Comparison of ENCODE assay signal across 1 cellular context in genomic region chr6:43276180-43277082, GRCh38.
TF ChIP-seq lines count a peak whose summit lies in the region.

No MANE protein-coding gene starts in this region.

TF ChIP-seq in HepG2, 621 proteins besides CTCF, POLR2A, EP300 and RAD21 (continued from another document):
- no peak for TF ChIP-seq ZBTB40 (IDR thresholded peaks at IDR 0.05)
- TF ChIP-seq ZBTB40 (CRISPR knock-in tag; IDR thresholded peaks at IDR 0.05): peak; percentile 20; the same call in 1 of the 2 replicates
- TF ChIP-seq KLF9 (CRISPR knock-in tag; IDR thresholded peaks at IDR 0.05; ENCODE audit: low read depth): no peak
- TF ChIP-seq ZSCAN29 (CRISPR knock-in tag; conservative IDR thresholded peaks at IDR 0.05): peak; percentile 76; the same call in 1 of the 2 replicates
- TF ChIP-seq MLX (CRISPR knock-in tag; IDR thresholded peaks at IDR 0.05): 0 out of 2 replicates have a peak, but pooled peaks have one; percentile 43
- peak; percentile 92 for TF ChIP-seq ELF1 (CRISPR knock-in tag; IDR thresholded peaks at IDR 0.05)
- TF ChIP-seq ZIK1 (CRISPR knock-in tag; IDR thresholded peaks at IDR 0.05; ENCODE audit: borderline replicate concordance, low read depth): no peak
- no peak for TF ChIP-seq MYNN (CRISPR knock-in tag; IDR thresholded peaks at IDR 0.05; ENCODE audit: low read depth)
- no peak for TF ChIP-seq ZNF891 (CRISPR knock-in tag; IDR thresholded peaks at IDR 0.05)
- TF ChIP-seq GFI1 (CRISPR knock-in tag; IDR thresholded peaks at IDR 0.05; ENCODE audit: borderline replicate concordance): peak; percentile 43; the same call in 1 of the 2 replicates
- peak; percentile 85; the same call in 1 of the 2 replicates for TF ChIP-seq TARDBP (CRISPR knock-in tag; IDR thresholded peaks at IDR 0.05)
- peak; percentile 40; the same call in 1 of the 2 replicates for TF ChIP-seq ZNF547 (CRISPR knock-in tag; IDR thresholded peaks at IDR 0.05)
- no peak for TF ChIP-seq HDAC6 (IDR thresholded peaks at IDR 0.05; ENCODE audit: low read depth, low read length)
- peak; percentile 86 for TF ChIP-seq ZKSCAN5 (CRISPR knock-in tag; IDR thresholded peaks at IDR 0.05)
